39 cellular contexts compared by ENCODE assay signal in the genomic region with DNA sequence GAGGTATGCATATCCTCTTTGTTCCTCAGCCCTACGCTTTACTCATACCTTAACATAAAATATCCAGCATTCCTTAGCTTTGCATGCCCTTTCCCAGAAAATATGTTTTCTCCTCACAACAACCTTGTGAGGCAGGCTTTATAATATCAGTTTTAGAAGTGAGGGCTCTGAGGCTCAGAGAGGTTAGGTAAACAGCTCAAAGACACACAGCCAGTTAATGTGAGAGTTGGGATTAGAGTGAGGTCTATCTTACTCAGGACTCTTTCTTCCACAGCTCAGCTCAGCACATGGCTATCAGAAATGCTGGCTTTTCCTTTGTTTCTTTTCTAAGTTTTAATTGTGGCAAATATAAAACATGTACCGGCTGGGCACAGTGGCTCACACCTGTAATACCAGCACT.
"Had no signal": no experiment of that assay in that cellular context is flagged by ENCODE, and none has a peak within 500 bp of the region (broad histone marks: within the 10 kb centered on the region; RNA-seq: fewer than 3 reads in every experiment).

No MANE protein-coding gene starts in this region.

- H3K27me3 Mint-ChIP-seq: activated naive CD4-positive, alpha-beta T cell treated with anti-CD3 and anti-CD28 coated beads, Interleukin-2, amount 50 U/mL, for 24 hours; activated naive CD8-positive, alpha-beta T cell; activated naive CD8-positive, alpha-beta T cell treated with anti-CD3 and anti-CD28 coated beads for 36 hours; activated T-cell treated with anti-CD3 and anti-CD28 coated beads, Interleukin-2, amount 50 U/mL, for 24 hours; activated T-helper 17 cell treated with anti-CD3 and anti-CD28 coated beads, Interleukin-2, amount 50 U/mL, for 72 hours had no signal

- ATAC-seq: activated naive CD4-positive, alpha-beta T cell treated with anti-CD3 and anti-CD28 coated beads, Interleukin-2, amount 50 U/mL, for 72 hours; activated naive CD8-positive, alpha-beta T cell treated with anti-CD3 and anti-CD28 coated beads, Interleukin-2, amount 50 U/mL, for 24 hours; activated T-cell treated with anti-CD3 and anti-CD28 coated beads, Interleukin-2, amount 50 U/mL, for 4 hours; activated T-cell treated with anti-CD3 and anti-CD28 coated beads, Interleukin-2, amount 50 U/mL, for 72 hours; activated T-helper 17 cell treated with anti-CD3 and anti-CD28 coated beads, Interleukin-2, amount 50 U/mL, for 72 hours; body of pancreas had no signal

- H3K27ac ChIP-seq: adrenal gland, ascending aorta, body of pancreas, brain microvascular endothelial cell, breast epithelium, cardiac muscle cell had no signal

- H3K9me3 ChIP-seq: body of pancreas had no signal

- H3K27ac Mint-ChIP-seq: activated naive CD4-positive, alpha-beta T cell treated with anti-CD3 and anti-CD28 coated beads for 36 hours; activated naive CD4-positive, alpha-beta T cell treated with anti-CD3 and anti-CD28 coated beads, Interleukin-2, amount 10 ng/mL, durations not matched to agents 7 days and 5 days; activated naive CD4-positive, alpha-beta T cell treated with anti-CD3 and anti-CD28 coated beads, Interleukin-2, amount 50 U/mL, for 24 hours; activated naive CD4-positive, alpha-beta T cell treated with anti-CD3 and anti-CD28 coated beads, Interleukin-2, amount 50 U/mL, for 72 hours; activated naive CD8-positive, alpha-beta T cell; activated naive CD8-positive, alpha-beta T cell treated with anti-CD3 and anti-CD28 coated beads for 36 hours; activated naive CD8-positive, alpha-beta T cell treated with anti-CD3 and anti-CD28 coated beads, Interleukin-2, amount 10 ng/mL, durations not matched to agents 7 days and 5 days; activated naive CD8-positive, alpha-beta T cell treated with anti-CD3 and anti-CD28 coated beads, Interleukin-2, amount 50 U/mL, for 24 hours; activated T-cell treated with anti-CD3 and anti-CD28 coated beads, Interleukin-2, amount 50 U/mL, for 24 hours; activated T-cell treated with anti-CD3 and anti-CD28 coated beads, Interleukin-2, amount 50 U/mL, for 72 hours; activated T-helper 1 cell treated with anti-CD3 and anti-CD28 coated beads, Interleukin-12 subunit alpha, Interleukin-12 subunit beta, Interleukin-2, Interleukin-4 antibody, amounts not matched to agents 30 ng/mL and 10 ng/mL and 1 ng/mL, durations not matched to agents 14 hours and 24 hours and 36 hours; activated T-helper 17 cell treated with anti-CD3 and anti-CD28 coated beads, Interleukin-2, amount 50 U/mL, for 72 hours; activated T-helper 2 cell treated with anti-CD3 and anti-CD28 coated beads, Interferon-gamma antibody, Interleukin-2, Interleukin-4, amounts not matched to agents 10 μg/mL and 5 μg/mL and 100 μg/mL, durations not matched to agents 14 hours and 24 hours and 36 hours; brain had no signal

- H3K4me1 Mint-ChIP-seq: activated naive CD4-positive, alpha-beta T cell treated with anti-CD3 and anti-CD28 coated beads, Interleukin-2, amount 50 U/mL, for 24 hours; brain; central memory CD8-positive, alpha-beta T cell had no signal

- H3K27me3 ChIP-seq: adrenal gland, ascending aorta, body of pancreas, brain microvascular endothelial cell, breast epithelium, cardiac muscle cell had no signal

- H3K4me3 ChIP-seq: adrenal gland, ascending aorta, body of pancreas, breast epithelium, cardiac muscle cell had no signal

- FAIRE-seq: astrocyte, bronchial epithelial cell had no signal

- H3K36me3 ChIP-seq: adrenal gland, ascending aorta, brain microvascular endothelial cell, breast epithelium, cardiac muscle cell had no signal

- H3K4me3 Mint-ChIP-seq: activated naive CD4-positive, alpha-beta T cell treated with anti-CD3 and anti-CD28 coated beads for 36 hours; activated naive CD4-positive, alpha-beta T cell treated with anti-CD3 and anti-CD28 coated beads, Interleukin-2, amount 10 ng/mL, durations not matched to agents 7 days and 5 days; activated naive CD4-positive, alpha-beta T cell treated with anti-CD3 and anti-CD28 coated beads, Interleukin-2, amount 50 U/mL, for 24 hours; activated naive CD8-positive, alpha-beta T cell; activated naive CD8-positive, alpha-beta T cell treated with anti-CD3 and anti-CD28 coated beads for 36 hours; activated naive CD8-positive, alpha-beta T cell treated with anti-CD3 and anti-CD28 coated beads, Interleukin-2, amount 10 ng/mL, durations not matched to agents 7 days and 5 days; activated naive CD8-positive, alpha-beta T cell treated with anti-CD3 and anti-CD28 coated beads, Interleukin-2, amount 50 U/mL, for 24 hours; activated T-cell treated with anti-CD3 and anti-CD28 coated beads, Interleukin-2, amount 50 U/mL, for 24 hours; activated T-cell treated with anti-CD3 and anti-CD28 coated beads, Interleukin-2, amount 50 U/mL, for 4 hours; activated T-cell treated with anti-CD3 and anti-CD28 coated beads, Interleukin-2, amount 50 U/mL, for 72 hours; activated T-helper 1 cell treated with anti-CD3 and anti-CD28 coated beads, Interleukin-12 subunit alpha, Interleukin-12 subunit beta, Interleukin-2, Interleukin-4 antibody, amounts not matched to agents 30 ng/mL and 10 ng/mL and 1 ng/mL, durations not matched to agents 14 hours and 24 hours and 36 hours; activated T-helper 17 cell treated with anti-CD3 and anti-CD28 coated beads, Interleukin-2, amount 50 U/mL, for 72 hours; brain; central memory CD8-positive, alpha-beta T cell had no signal

- DNase-seq: activated effector memory CD4-positive, alpha-beta T cell treated with anti-CD3 and anti-CD28 coated beads, Interleukin-2, amount 50 U/mL, for 16 hours; activated effector memory CD4-positive, alpha-beta T cell treated with Interleukin-2 at 50 U/mL for 16 hours; activated gamma-delta T cell; activated gamma-delta T cell treated with Interleukin-2 at 50 U/mL for 16 hours; activated naive CD4-positive, alpha-beta T cell; activated naive CD4-positive, alpha-beta T cell treated with anti-CD3 and anti-CD28 coated beads for 36 hours; activated naive CD4-positive, alpha-beta T cell treated with anti-CD3 and anti-CD28 coated beads, Interleukin-2, amount 10 ng/mL, durations not matched to agents 7 days and 5 days; activated naive CD4-positive, alpha-beta T cell treated with anti-CD3 and anti-CD28 coated beads, Interleukin-2, amount 50 U/mL, for 16 hours; activated naive CD4-positive, alpha-beta T cell treated with Interleukin-2 at 50 U/mL for 16 hours; activated naive CD8-positive, alpha-beta T cell treated with anti-CD3 and anti-CD28 coated beads for 36 hours; activated naive CD8-positive, alpha-beta T cell treated with anti-CD3 and anti-CD28 coated beads, Interleukin-2, amount 10 ng/mL, durations not matched to agents 7 days and 5 days; activated naive CD8-positive, alpha-beta T cell treated with anti-CD3 and anti-CD28 coated beads, Interleukin-2, amount 50 U/mL, for 24 hours; activated T-cell treated with anti-CD3 and anti-CD28 coated beads, Interleukin-2, amount 50 U/mL, for 24 hours; activated T-cell treated with anti-CD3 and anti-CD28 coated beads, Interleukin-2, amount 50 U/mL, for 4 hours; activated T-cell treated with anti-CD3 and anti-CD28 coated beads, Interleukin-2, amount 50 U/mL, for 48 hours; activated T-cell treated with anti-CD3 and anti-CD28 coated beads, Interleukin-2, amount 50 U/mL, for 72 hours; adrenal gland; amniotic stem cell; amygdala; anterior cingulate cortex; aorta; body of pancreas; brain microvascular endothelial cell; caudate nucleus; central memory CD4-positive, alpha-beta T cell; cerebellar nuclear complex had no signal
